ENCODE assay signal across 8 cellular contexts in genomic region chr2:127324635-127325034, GRCh38. TPM values are rescaled to one million over a fixed set of nuclear protein-coding genes. Genes with fewer than 3 reads are reported as not detected.
DNase-seq lines count a peak whose midpoint lies in the region; ATAC-seq, FAIRE-seq and TF ChIP-seq lines count a peak whose summit lies in the region.

No MANE protein-coding gene starts in this region.

- H3K27me3 Mint-ChIP-seq in mesothelial cell of epicardium (ENCODE audit: low read depth): no peaks in the 10 kb centered on the region

- H3K36me3 Mint-ChIP-seq in mesothelial cell of epicardium: peaks cover 33% of the 10 kb centered on the region

- H3K9me3 Mint-ChIP-seq in mesothelial cell of epicardium: peaks cover 8% of the 10 kb centered on the region

- ATAC-seq in HG03095 (IDR thresholded peaks at IDR 0.05; ENCODE audit: unreplicated experiment): no peak

- H3K27me3 ChIP-seq in bronchial epithelial cell (ENCODE audit: control insufficient read depth, insufficient read depth, low read length): no peaks in the 10 kb centered on the region

- peaks cover 3% of the 10 kb centered on the region for H3K36me3 ChIP-seq in bronchial epithelial cell (ENCODE audit: control insufficient read depth, insufficient read depth, low read length)

- DNase-seq in NCI-H82 (lab: John Stamatoyannopoulos, UW): peak; percentile 23
- no peak for DNase-seq in NCI-H82 treated with DMSO at 0.1 percent for 48 hours (lab: John Stamatoyannopoulos, UW; ENCODE audit: unreplicated experiment)
- DNase-seq in NCI-H2171 (lab: John Stamatoyannopoulos, UW): peak; percentile 30
- DNase-seq in bronchial epithelial cell (ENCODE audit: low read depth): peak; percentile 34
- DNase-seq in mesothelial cell of epicardium (ENCODE audit: low spot score in 2 of 2, unreplicated experiment in 2 of 2): no peak
- DNase-seq in NCI-H2107 (lab: John Stamatoyannopoulos, UW): no peak
- no peak for DNase-seq in activated CD8-positive, alpha-beta memory T cell treated with anti-CD3 and anti-CD28 coated beads for 24 hours

- no peak overlapping the region for H3K27ac Mint-ChIP-seq in mesothelial cell of epicardium

- no peak overlapping the region for H3K4me3 ChIP-seq in bronchial epithelial cell (ENCODE audit: low read depth, low read length)

- TF ChIP-seq CTCF in bronchial epithelial cell (IDR thresholded peaks at IDR 0.05; ENCODE audit: insufficient read depth, low read length, severe bottlenecking): peak; percentile 38
- peak; percentile 78 for TF ChIP-seq CTCF in mesothelial cell of epicardium (IDR thresholded peaks at IDR 0.05; ENCODE audit: unreplicated experiment)

- H3K4me1 Mint-ChIP-seq in mesothelial cell of epicardium: no peaks in the 10 kb centered on the region

- FAIRE-seq in bronchial epithelial cell (lab: Jason Lieb, UNC): no peak

- no peak overlapping the region for H3K4me3 Mint-ChIP-seq in mesothelial cell of epicardium

RNA-seq across cellular contexts. Expression of gene ERCC3, which starts 30.7 kb away (rescaled TPM):
- 27.0 and 32.4 TPM in 2 replicates for total RNA-seq in bronchial epithelial cell
- 60.6 to 62.6 TPM (median 62.0 TPM) in 3 replicates for total RNA-seq in mesothelial cell of epicardium

Comparison
In these comparisons a context has a peak if more than half of its experiments do, and no peak if none do; other contexts are left out.
1. DNase-seq: peak in NCI-H82 (single experiment), NCI-H2171 (single experiment) and bronchial epithelial cell (single experiment); none in NCI-H82 treated with DMSO at 0.1 percent for 48 hours (single experiment), mesothelial cell of epicardium (0 of 2), NCI-H2107 (single experiment) and activated CD8-positive, alpha-beta memory T cell treated with anti-CD3 and anti-CD28 coated beads for 24 hours (single experiment).